ENCODE assay signal across 1 cellular context in the genomic region with DNA sequence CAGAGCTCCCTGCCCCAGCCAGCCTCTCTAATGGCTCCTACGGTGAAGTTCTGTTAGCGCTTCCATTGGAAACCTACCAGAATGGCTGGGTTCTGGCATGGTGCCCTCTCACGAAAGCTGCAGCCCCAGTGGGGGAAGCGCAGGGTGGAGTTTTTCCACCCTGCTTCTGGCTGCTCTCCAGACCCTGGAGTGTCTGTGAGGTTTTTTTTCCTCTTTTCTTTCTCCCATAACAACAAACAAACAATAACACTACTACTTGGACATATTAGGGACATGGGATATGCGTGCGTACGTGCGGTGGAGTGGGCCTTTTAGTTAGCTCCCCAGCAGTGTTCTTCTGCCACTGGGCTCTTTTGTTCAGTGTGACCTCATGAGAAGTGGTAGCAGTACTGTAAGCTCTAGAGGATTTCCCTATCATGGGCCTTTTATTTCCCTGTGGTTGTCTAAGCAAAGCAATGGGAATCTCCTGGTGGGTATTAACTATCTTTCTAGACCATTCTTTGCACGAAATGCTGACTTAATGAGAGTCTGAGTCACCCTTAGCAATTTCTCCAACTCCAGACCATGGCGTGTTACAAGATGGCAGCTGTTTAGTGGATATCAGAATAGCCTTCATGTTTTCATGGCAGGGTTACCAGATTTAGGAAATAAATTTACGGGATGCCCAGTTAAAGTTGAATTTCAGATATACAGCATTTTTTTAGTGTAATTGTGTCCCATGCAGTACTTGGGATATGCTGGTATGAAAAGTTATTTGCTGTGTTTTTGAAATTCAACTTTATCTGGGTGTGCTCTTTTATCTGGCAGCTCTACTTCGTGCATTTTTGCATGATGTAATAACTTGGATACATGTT.
A peak's percentile ranks its signal among the peaks of the same experiment; 100 is the strongest.
TF ChIP-seq lines count a peak whose summit lies in the region.

No MANE protein-coding gene starts in this region.

TF ChIP-seq in K562, 482 proteins besides CTCF, POLR2A, EP300 and RAD21 (continued from another document and continues in another):
- TF ChIP-seq, protein P1, sequence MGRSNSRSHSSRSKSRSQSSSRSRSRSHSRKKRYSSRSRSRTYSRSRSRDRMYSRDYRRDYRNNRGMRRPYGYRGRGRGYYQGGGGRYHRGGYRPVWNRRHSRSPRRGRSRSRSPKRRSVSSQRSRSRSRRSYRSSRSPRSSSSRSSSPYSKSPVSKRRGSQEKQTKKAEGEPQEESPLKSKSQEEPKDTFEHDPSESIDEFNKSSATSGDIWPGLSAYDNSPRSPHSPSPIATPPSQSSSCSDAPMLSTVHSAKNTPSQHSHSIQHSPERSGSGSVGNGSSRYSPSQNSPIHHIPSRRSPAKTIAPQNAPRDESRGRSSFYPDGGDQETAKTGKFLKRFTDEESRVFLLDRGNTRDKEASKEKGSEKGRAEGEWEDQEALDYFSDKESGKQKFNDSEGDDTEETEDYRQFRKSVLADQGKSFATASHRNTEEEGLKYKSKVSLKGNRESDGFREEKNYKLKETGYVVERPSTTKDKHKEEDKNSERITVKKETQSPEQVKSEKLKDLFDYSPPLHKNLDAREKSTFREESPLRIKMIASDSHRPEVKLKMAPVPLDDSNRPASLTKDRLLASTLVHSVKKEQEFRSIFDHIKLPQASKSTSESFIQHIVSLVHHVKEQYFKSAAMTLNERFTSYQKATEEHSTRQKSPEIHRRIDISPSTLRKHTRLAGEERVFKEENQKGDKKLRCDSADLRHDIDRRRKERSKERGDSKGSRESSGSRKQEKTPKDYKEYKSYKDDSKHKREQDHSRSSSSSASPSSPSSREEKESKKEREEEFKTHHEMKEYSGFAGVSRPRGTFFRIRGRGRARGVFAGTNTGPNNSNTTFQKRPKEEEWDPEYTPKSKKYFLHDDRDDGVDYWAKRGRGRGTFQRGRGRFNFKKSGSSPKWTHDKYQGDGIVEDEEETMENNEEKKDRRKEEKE (IDR thresholded peaks at IDR 0.05; ENCODE audit: borderline replicate concordance in 1 of 2, control insufficient read depth in 1 of 2, low read depth in 2 of 2, low read length in 1 of 2): no peak
- TF ChIP-seq, protein P2, sequence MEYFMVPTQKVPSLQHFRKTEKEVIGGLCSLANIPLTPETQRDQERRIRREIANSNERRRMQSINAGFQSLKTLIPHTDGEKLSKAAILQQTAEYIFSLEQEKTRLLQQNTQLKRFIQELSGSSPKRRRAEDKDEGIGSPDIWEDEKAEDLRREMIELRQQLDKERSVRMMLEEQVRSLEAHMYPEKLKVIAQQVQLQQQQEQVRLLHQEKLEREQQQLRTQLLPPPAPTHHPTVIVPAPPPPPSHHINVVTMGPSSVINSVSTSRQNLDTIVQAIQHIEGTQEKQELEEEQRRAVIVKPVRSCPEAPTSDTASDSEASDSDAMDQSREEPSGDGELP (CRISPR knock-in tag; IDR thresholded peaks at IDR 0.05; ENCODE audit: borderline replicate concordance): no peak
- TF ChIP-seq PYGO2 (tag; IDR thresholded peaks at IDR 0.05): no peak
- TF ChIP-seq, protein P3, sequence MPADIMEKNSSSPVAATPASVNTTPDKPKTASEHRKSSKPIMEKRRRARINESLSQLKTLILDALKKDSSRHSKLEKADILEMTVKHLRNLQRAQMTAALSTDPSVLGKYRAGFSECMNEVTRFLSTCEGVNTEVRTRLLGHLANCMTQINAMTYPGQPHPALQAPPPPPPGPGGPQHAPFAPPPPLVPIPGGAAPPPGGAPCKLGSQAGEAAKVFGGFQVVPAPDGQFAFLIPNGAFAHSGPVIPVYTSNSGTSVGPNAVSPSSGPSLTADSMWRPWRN (IDR thresholded peaks at IDR 0.05; ENCODE audit: low read depth): no peak
- no peak for TF ChIP-seq FUS (optimal IDR thresholded peaks at IDR 0.05; ENCODE audit: low read depth, low read length)
- no peak for TF ChIP-seq STAT5A (IDR thresholded peaks at IDR 0.05; ENCODE audit: borderline replicate concordance, low read length)
- TF ChIP-seq DPF2 (IDR thresholded peaks at IDR 0.05): peak; percentile 66
- TF ChIP-seq, protein P4, sequence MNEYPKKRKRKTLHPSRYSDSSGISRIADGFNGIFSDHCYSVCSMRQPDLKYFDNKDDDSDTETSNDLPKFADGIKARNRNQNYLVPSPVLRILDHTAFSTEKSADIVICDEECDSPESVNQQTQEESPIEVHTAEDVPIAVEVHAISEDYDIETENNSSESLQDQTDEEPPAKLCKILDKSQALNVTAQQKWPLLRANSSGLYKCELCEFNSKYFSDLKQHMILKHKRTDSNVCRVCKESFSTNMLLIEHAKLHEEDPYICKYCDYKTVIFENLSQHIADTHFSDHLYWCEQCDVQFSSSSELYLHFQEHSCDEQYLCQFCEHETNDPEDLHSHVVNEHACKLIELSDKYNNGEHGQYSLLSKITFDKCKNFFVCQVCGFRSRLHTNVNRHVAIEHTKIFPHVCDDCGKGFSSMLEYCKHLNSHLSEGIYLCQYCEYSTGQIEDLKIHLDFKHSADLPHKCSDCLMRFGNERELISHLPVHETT (CRISPR knock-in tag; conservative IDR thresholded peaks at IDR 0.05 in 1 of 2, IDR thresholded peaks at IDR 0.05 in 1 of 2): peak in 1 of 2 experiments; percentile 79; a peak in 2 of 4 replicates
- TF ChIP-seq, protein P5, sequence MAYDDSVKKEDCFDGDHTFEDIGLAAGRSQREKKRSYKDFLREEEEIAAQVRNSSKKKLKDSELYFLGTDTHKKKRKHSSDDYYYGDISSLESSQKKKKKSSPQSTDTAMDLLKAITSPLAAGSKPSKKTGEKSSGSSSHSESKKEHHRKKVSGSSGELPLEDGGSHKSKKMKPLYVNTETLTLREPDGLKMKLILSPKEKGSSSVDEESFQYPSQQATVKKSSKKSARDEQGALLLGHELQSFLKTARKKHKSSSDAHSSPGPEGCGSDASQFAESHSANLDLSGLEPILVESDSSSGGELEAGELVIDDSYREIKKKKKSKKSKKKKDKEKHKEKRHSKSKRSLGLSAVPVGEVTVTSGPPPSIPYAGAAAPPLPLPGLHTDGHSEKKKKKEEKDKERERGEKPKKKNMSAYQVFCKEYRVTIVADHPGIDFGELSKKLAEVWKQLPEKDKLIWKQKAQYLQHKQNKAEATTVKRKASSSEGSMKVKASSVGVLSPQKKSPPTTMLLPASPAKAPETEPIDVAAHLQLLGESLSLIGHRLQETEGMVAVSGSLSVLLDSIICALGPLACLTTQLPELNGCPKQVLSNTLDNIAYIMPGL (CRISPR knock-in tag; IDR thresholded peaks at IDR 0.05): no peak
- no peak for TF ChIP-seq ZNF133 (CRISPR knock-in tag; IDR thresholded peaks at IDR 0.05)
- TF ChIP-seq TEAD4 (IDR thresholded peaks at IDR 0.05; ENCODE audit: low read length): peak; percentile 46
- TF ChIP-seq TEAD4 (CRISPR knock-in tag; IDR thresholded peaks at IDR 0.05; ENCODE audit: borderline replicate concordance): no peak
- peak; percentile 92 for TF ChIP-seq ZNF589 (CRISPR knock-in tag; IDR thresholded peaks at IDR 0.05; ENCODE audit: low read depth)
- TF ChIP-seq ZNF324 (CRISPR knock-in tag; IDR thresholded peaks at IDR 0.05): no peak
- peak; percentile 42; the same call in 1 of the 2 replicates for TF ChIP-seq CXXC5 (CRISPR knock-in tag; IDR thresholded peaks at IDR 0.05)
- peak; percentile 87 for TF ChIP-seq NFIC (IDR thresholded peaks at IDR 0.05)
- TF ChIP-seq ZNF347 (CRISPR knock-in tag; IDR thresholded peaks at IDR 0.05; ENCODE audit: low read depth): no peak
- TF ChIP-seq, protein P6, sequence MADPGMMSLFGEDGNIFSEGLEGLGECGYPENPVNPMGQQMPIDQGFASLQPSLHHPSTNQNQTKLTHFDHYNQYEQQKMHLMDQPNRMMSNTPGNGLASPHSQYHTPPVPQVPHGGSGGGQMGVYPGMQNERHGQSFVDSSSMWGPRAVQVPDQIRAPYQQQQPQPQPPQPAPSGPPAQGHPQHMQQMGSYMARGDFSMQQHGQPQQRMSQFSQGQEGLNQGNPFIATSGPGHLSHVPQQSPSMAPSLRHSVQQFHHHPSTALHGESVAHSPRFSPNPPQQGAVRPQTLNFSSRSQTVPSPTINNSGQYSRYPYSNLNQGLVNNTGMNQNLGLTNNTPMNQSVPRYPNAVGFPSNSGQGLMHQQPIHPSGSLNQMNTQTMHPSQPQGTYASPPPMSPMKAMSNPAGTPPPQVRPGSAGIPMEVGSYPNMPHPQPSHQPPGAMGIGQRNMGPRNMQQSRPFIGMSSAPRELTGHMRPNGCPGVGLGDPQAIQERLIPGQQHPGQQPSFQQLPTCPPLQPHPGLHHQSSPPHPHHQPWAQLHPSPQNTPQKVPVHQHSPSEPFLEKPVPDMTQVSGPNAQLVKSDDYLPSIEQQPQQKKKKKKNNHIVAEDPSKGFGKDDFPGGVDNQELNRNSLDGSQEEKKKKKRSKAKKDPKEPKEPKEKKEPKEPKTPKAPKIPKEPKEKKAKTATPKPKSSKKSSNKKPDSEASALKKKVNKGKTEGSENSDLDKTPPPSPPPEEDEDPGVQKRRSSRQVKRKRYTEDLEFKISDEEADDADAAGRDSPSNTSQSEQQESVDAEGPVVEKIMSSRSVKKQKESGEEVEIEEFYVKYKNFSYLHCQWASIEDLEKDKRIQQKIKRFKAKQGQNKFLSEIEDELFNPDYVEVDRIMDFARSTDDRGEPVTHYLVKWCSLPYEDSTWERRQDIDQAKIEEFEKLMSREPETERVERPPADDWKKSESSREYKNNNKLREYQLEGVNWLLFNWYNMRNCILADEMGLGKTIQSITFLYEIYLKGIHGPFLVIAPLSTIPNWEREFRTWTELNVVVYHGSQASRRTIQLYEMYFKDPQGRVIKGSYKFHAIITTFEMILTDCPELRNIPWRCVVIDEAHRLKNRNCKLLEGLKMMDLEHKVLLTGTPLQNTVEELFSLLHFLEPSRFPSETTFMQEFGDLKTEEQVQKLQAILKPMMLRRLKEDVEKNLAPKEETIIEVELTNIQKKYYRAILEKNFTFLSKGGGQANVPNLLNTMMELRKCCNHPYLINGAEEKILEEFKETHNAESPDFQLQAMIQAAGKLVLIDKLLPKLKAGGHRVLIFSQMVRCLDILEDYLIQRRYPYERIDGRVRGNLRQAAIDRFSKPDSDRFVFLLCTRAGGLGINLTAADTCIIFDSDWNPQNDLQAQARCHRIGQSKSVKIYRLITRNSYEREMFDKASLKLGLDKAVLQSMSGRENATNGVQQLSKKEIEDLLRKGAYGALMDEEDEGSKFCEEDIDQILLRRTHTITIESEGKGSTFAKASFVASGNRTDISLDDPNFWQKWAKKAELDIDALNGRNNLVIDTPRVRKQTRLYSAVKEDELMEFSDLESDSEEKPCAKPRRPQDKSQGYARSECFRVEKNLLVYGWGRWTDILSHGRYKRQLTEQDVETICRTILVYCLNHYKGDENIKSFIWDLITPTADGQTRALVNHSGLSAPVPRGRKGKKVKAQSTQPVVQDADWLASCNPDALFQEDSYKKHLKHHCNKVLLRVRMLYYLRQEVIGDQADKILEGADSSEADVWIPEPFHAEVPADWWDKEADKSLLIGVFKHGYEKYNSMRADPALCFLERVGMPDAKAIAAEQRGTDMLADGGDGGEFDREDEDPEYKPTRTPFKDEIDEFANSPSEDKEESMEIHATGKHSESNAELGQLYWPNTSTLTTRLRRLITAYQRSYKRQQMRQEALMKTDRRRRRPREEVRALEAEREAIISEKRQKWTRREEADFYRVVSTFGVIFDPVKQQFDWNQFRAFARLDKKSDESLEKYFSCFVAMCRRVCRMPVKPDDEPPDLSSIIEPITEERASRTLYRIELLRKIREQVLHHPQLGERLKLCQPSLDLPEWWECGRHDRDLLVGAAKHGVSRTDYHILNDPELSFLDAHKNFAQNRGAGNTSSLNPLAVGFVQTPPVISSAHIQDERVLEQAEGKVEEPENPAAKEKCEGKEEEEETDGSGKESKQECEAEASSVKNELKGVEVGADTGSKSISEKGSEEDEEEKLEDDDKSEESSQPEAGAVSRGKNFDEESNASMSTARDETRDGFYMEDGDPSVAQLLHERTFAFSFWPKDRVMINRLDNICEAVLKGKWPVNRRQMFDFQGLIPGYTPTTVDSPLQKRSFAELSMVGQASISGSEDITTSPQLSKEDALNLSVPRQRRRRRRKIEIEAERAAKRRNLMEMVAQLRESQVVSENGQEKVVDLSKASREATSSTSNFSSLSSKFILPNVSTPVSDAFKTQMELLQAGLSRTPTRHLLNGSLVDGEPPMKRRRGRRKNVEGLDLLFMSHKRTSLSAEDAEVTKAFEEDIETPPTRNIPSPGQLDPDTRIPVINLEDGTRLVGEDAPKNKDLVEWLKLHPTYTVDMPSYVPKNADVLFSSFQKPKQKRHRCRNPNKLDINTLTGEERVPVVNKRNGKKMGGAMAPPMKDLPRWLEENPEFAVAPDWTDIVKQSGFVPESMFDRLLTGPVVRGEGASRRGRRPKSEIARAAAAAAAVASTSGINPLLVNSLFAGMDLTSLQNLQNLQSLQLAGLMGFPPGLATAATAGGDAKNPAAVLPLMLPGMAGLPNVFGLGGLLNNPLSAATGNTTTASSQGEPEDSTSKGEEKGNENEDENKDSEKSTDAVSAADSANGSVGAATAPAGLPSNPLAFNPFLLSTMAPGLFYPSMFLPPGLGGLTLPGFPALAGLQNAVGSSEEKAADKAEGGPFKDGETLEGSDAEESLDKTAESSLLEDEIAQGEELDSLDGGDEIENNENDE (IDR thresholded peaks at IDR 0.05; ENCODE audit: low read depth, low read length): no peak
- TF ChIP-seq NFIX (CRISPR knock-in tag; IDR thresholded peaks at IDR 0.05; ENCODE audit: low read depth): no peak
- peak; percentile 13 for TF ChIP-seq FOS (IDR thresholded peaks at IDR 0.05; ENCODE audit: extremely low read depth, insufficient read length)
- TF ChIP-seq SMARCA5 (IDR thresholded peaks at IDR 0.05): no peak
